8 cellular contexts compared by ENCODE assay signal in the genomic region with DNA sequence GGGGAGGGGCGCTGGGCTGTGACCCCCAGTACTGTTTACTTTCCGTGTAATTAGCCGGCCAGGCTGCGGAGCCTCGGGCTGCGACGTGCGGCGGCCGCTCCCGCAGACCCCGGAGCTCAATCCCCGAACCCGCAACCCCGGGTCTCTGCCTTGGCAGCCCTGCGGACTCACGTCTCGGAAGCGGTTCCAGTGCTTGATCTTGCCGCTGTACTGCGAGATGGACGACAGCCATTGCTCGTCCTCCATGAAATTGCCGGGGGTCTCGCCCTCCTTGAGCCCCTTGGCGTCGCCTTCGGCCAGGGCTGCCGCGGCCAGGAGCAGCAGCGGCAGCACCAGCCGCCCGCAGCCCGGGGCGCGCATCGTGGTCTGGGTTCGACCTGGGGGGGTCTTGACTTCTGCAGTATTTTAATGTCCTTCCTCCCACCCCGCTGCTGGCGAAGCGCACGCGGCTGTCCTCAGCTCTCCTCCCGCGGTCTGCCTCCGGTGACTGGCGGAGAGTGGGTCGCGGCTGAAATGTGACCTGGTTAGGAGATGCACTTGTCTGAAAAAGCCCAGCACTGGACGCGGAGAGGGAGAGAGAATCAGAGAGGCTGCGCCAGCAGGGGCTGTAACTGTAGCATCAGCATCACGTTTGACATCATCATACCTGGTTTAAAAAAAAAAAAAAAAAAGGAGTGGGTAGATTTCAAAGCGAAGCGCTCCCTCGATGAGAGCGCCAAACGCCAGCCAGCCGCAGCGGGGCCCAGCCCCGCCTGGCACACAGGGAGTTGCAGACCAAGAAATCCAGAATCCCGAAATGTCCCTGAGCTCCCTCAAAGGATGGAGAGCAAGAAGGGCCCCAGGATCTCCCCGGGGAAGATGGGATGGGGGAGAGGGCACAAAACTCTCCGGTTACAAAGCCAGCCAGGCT. TPM values are rescaled to one million over a fixed set of nuclear protein-coding genes. Genes with fewer than 3 reads are reported as not detected.
DNase-seq lines count a peak whose midpoint lies in the region; ATAC-seq and TF ChIP-seq lines count a peak whose summit lies in the region.

A gene with protein sequence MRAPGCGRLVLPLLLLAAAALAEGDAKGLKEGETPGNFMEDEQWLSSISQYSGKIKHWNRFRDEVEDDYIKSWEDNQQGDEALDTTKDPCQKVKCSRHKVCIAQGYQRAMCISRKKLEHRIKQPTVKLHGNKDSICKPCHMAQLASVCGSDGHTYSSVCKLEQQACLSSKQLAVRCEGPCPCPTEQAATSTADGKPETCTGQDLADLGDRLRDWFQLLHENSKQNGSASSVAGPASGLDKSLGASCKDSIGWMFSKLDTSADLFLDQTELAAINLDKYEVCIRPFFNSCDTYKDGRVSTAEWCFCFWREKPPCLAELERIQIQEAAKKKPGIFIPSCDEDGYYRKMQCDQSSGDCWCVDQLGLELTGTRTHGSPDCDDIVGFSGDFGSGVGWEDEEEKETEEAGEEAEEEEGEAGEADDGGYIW (minus strand): TSS at position 583 of the 910 bp plus-strand sequence. CDS start 223 bp downstream, at position 360.

- peaks cover 0 to 12% (median 0%) of the 10 kb centered on the region in 3 donors for H3K36me3 ChIP-seq in esophagus squamous epithelium
- no peaks in the 10 kb centered on the region for H3K36me3 ChIP-seq in neural cell (ENCODE audit: insufficient read depth, low read length)

- DNase-seq in Right ventricle myocardium inferior (ENCODE audit: missing footprints), result no peak
- no peak for DNase-seq in cardiac septum (ENCODE audit: low spot score)
- DNase-seq in activated T-cell treated with anti-CD3 and anti-CD28 coated beads for 48 hours (ENCODE audit: low read depth), result peak; percentile 48
- DNase-seq in esophagus squamous epithelium (lab: John Stamatoyannopoulos, UW), result no peak
- DNase-seq in SW 1271 (lab: John Stamatoyannopoulos, UW), result no peak

- 10 to 20% methylated on average over 13 to 15 of the region's 64 CpGs for WGBS in esophagus squamous epithelium, 2 donors

- no peaks in the 10 kb centered on the region for H4K20me1 ChIP-seq in neural cell (ENCODE audit: insufficient read depth)

- TF ChIP-seq CTCF in esophagus squamous epithelium (IDR thresholded peaks at IDR 0.05), result no peak
- no peak for TF ChIP-seq CTCF in neural cell (IDR thresholded peaks at IDR 0.05; ENCODE audit: poor library complexity, severe bottlenecking)

- H3K27me3 ChIP-seq in esophagus squamous epithelium, result peaks cover 11 to 37% (median 18%) of the 10 kb centered on the region in 4 donors
- peaks cover 62% of the 10 kb centered on the region for H3K27me3 ChIP-seq in neural cell (ENCODE audit: insufficient read depth, low read depth, low read length)

- H3K4me2 ChIP-seq in neural cell (ENCODE audit: low read length), result peak within 1 kb of the TSS; percentile 25

- H3K4me3 ChIP-seq in esophagus squamous epithelium (peak within 1 kb of the TSS; percentile 34 to 65 (median 52)), neural cell (ENCODE audit: low read length) (peak within 1 kb of the TSS; percentile 65)

- no peak for TF ChIP-seq EP300 in neural cell (conservative IDR thresholded peaks at IDR 0.05; ENCODE audit: poor library complexity, severe bottlenecking)

- ATAC-seq in Right ventricle myocardium inferior (peak; percentile 35), HG02571 (IDR thresholded peaks at IDR 0.05; ENCODE audit: unreplicated experiment) (no peak)

- TF ChIP-seq POLR2A in esophagus squamous epithelium (IDR thresholded peaks at IDR 0.05), result peak in 2 of 4 donors; percentile 14 to 56

- peak within 1 kb of the TSS; percentile 41 for H3K9ac ChIP-seq in neural cell (ENCODE audit: low read length)

- H3K27ac ChIP-seq in esophagus squamous epithelium, result peak within 1 kb of the TSS; percentile 63 to 72 (median 68)
- H3K27ac ChIP-seq in neural cell (ENCODE audit: low read length), result no peak within 1 kb of the TSS
- H3K27ac ChIP-seq in temporal lobe (ENCODE audit: low read depth, low read length), result peak within 1 kb of the TSS; percentile 77

- no peak for TF ChIP-seq RAD21 in neural cell (conservative IDR thresholded peaks at IDR 0.05)

- no peak within 1 kb of the TSS for H2AFZ ChIP-seq in neural cell (ENCODE audit: low read depth, low read length)

- H3K9me3 ChIP-seq in esophagus squamous epithelium (no peaks in the 10 kb centered on the region), neural cell (ENCODE audit: low read length) (no peaks in the 10 kb centered on the region)

- intact Hi-C loops in Right ventricle myocardium inferior (cut with DNase I) (no loop called here), cardiac septum (cut with DNase I) (no loop called here), esophagus squamous epithelium (cut with DNase I) (no loop called here)

- no peaks in the 10 kb centered on the region for H3K79me2 ChIP-seq in neural cell (replicated peaks; ENCODE audit: insufficient read depth, low read length)

- no peaks in the 10 kb centered on the region for H3F3A ChIP-seq in neural cell (ENCODE audit: insufficient read depth, low read length, poor library complexity, severe bottlenecking)

- no peaks in the 10 kb centered on the region for H3K9me2 ChIP-seq in neural cell (ENCODE audit: insufficient read depth, low read length)

- H3K4me1 ChIP-seq in esophagus squamous epithelium, result peaks cover 18 to 35% (median 20%) of the 10 kb centered on the region in 3 donors

TF ChIP-seq in neural cell, 6 proteins besides CTCF, POLR2A, EP300 and RAD21:
- TF ChIP-seq EZH2 (IDR thresholded peaks at IDR 0.05; ENCODE audit: borderline replicate concordance, insufficient read depth, low read length, poor library complexity, severe bottlenecking) (peak; percentile 35), MXI1 (conservative IDR thresholded peaks at IDR 0.05; ENCODE audit: poor library complexity, severe bottlenecking) (no peak), TAF1 (IDR thresholded peaks at IDR 0.05; ENCODE audit: low read depth) (no peak), SMC3 (conservative IDR thresholded peaks at IDR 0.05; ENCODE audit: poor library complexity) (no peak), POLR2AphosphoS5 (IDR thresholded peaks at IDR 0.05) (no peak)
- TF ChIP-seq, protein P1, sequence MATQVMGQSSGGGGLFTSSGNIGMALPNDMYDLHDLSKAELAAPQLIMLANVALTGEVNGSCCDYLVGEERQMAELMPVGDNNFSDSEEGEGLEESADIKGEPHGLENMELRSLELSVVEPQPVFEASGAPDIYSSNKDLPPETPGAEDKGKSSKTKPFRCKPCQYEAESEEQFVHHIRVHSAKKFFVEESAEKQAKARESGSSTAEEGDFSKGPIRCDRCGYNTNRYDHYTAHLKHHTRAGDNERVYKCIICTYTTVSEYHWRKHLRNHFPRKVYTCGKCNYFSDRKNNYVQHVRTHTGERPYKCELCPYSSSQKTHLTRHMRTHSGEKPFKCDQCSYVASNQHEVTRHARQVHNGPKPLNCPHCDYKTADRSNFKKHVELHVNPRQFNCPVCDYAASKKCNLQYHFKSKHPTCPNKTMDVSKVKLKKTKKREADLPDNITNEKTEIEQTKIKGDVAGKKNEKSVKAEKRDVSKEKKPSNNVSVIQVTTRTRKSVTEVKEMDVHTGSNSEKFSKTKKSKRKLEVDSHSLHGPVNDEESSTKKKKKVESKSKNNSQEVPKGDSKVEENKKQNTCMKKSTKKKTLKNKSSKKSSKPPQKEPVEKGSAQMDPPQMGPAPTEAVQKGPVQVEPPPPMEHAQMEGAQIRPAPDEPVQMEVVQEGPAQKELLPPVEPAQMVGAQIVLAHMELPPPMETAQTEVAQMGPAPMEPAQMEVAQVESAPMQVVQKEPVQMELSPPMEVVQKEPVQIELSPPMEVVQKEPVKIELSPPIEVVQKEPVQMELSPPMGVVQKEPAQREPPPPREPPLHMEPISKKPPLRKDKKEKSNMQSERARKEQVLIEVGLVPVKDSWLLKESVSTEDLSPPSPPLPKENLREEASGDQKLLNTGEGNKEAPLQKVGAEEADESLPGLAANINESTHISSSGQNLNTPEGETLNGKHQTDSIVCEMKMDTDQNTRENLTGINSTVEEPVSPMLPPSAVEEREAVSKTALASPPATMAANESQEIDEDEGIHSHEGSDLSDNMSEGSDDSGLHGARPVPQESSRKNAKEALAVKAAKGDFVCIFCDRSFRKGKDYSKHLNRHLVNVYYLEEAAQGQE (IDR thresholded peaks at IDR 0.05; ENCODE audit: borderline replicate concordance), result no peak

RNA-seq across cellular contexts. Expression of the gene that starts here (rescaled TPM):
- total RNA-seq in Right ventricle myocardium inferior, result 10.4 TPM
- 7.5 TPM for total RNA-seq in cardiac septum
- 1 to 10 TPM; 2.6 to 8.1 (median 5.0) TPM for total RNA-seq in esophagus squamous epithelium
- polyA plus RNA-seq in neural cell, result 5.6 and 6.2 TPM in 2 replicates
- 4.6 and 7.5 TPM in 2 replicates for polyA minus RNA-seq in neural cell
- total RNA-seq in temporal lobe, result 25.8 TPM
